ENCODE assay signal across 1 cellular context in genomic region chr17:64020068-64020766, GRCh38.
TF ChIP-seq lines count a peak whose summit lies in the region.

Gene ICAM2 (minus strand): TSS chr17:64020633. CDS start chr17:64006691, 13,942 bp downstream.

TF ChIP-seq in GM12878, 131 proteins besides CTCF, POLR2A, EP300 and RAD21 (continued from another document and continues in another):
- TF ChIP-seq, protein P1, sequence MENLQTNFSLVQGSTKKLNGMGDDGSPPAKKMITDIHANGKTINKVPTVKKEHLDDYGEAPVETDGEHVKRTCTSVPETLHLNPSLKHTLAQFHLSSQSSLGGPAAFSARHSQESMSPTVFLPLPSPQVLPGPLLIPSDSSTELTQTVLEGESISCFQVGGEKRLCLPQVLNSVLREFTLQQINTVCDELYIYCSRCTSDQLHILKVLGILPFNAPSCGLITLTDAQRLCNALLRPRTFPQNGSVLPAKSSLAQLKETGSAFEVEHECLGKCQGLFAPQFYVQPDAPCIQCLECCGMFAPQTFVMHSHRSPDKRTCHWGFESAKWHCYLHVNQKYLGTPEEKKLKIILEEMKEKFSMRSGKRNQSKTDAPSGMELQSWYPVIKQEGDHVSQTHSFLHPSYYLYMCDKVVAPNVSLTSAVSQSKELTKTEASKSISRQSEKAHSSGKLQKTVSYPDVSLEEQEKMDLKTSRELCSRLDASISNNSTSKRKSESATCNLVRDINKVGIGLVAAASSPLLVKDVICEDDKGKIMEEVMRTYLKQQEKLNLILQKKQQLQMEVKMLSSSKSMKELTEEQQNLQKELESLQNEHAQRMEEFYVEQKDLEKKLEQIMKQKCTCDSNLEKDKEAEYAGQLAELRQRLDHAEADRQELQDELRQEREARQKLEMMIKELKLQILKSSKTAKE (IDR thresholded peaks at IDR 0.05; ENCODE audit: low read depth, poor library complexity, severe bottlenecking) = no peak
- TF ChIP-seq POLR2AphosphoS2 (IDR thresholded peaks at IDR 0.05; ENCODE audit: low read depth, low read length) (no peak), STAT3 (IDR thresholded peaks at IDR 0.05; ENCODE audit: low read depth, low read length) (no peak), CBX3 (IDR thresholded peaks at IDR 0.05; ENCODE audit: borderline replicate concordance, low read depth) (no peak), ESRRA (IDR thresholded peaks at IDR 0.05; ENCODE audit: low read length) (no peak), MXI1 (IDR thresholded peaks at IDR 0.05; ENCODE audit: low read depth, low read length) (peak; percentile 33; the same call in 1 of the 2 replicates), SIN3A (IDR thresholded peaks at IDR 0.05; ENCODE audit: low read depth, low read length) (no peak), MEF2B (IDR thresholded peaks at IDR 0.05; ENCODE audit: partially characterized antibody, poor library complexity, severe bottlenecking) (no peak), FOXM1 (IDR thresholded peaks at IDR 0.05; ENCODE audit: low read depth, low read length) (no peak), CHD1 (IDR thresholded peaks at IDR 0.05; ENCODE audit: low read depth, low read length) (no peak), POLR2AphosphoS5 (IDR thresholded peaks at IDR 0.05; ENCODE audit: low read length) (peak; percentile 92), EZH2 (IDR thresholded peaks at IDR 0.05; ENCODE audit: borderline replicate concordance, control insufficient read depth, low read depth, low read length) (no peak), SPI1 (IDR thresholded peaks at IDR 0.05; ENCODE audit: borderline replicate concordance, insufficient read depth, low read depth, low read length) (peak; percentile 41; the same call in 1 of the 2 replicates), WRNIP1 (IDR thresholded peaks at IDR 0.05; ENCODE audit: borderline replicate concordance, low read depth, low read length) (no peak), ELK1 (IDR thresholded peaks at IDR 0.05; ENCODE audit: low read depth, low read length) (no peak), RELA (IDR thresholded peaks at IDR 0.05; ENCODE audit: borderline replicate concordance, partially characterized antibody) (peak; percentile 68), HDGF (IDR thresholded peaks at IDR 0.05) (no peak), CEBPB (IDR thresholded peaks at IDR 0.05; ENCODE audit: borderline replicate concordance in 1 of 2, low read depth in 2 of 2, low read length in 2 of 2) (no peak), TCF7 (IDR thresholded peaks at IDR 0.05; ENCODE audit: borderline replicate concordance) (no peak), MYB (IDR thresholded peaks at IDR 0.05; ENCODE audit: borderline replicate concordance, low read depth, low read length) (0 out of 2 replicates have a peak, but pooled peaks have one; percentile 30), TCF12 (IDR thresholded peaks at IDR 0.05; ENCODE audit: low read depth, low read length) (0 out of 2 replicates have a peak, but pooled peaks have one; percentile 56), IRF4 (IDR thresholded peaks at IDR 0.05; ENCODE audit: low read depth, low read length) (peak; percentile 37), ATF7 (IDR thresholded peaks at IDR 0.05; ENCODE audit: low read depth) (peak; percentile 88), NFIC (IDR thresholded peaks at IDR 0.05; ENCODE audit: low read depth, low read length) (peak; percentile 62), IRF5 (IDR thresholded peaks at IDR 0.05; ENCODE audit: borderline replicate concordance) (no peak), PML (IDR thresholded peaks at IDR 0.05; ENCODE audit: low read length) (peak; percentile 83), RELB (IDR thresholded peaks at IDR 0.05; ENCODE audit: low read depth) (peak; percentile 92), NBN (IDR thresholded peaks at IDR 0.05) (peak; percentile 99), SMAD5 (IDR thresholded peaks at IDR 0.05; ENCODE audit: low read depth) (no peak; the same call in 1 of the 2 replicates), CREM (IDR thresholded peaks at IDR 0.05; ENCODE audit: low read depth) (peak; percentile 88), MAX (IDR thresholded peaks at IDR 0.05; ENCODE audit: low read depth, low read length) (peak; percentile 72), JUND (IDR thresholded peaks at IDR 0.05; ENCODE audit: low read depth, low read length) (no peak), SMAD1 (IDR thresholded peaks at IDR 0.05; ENCODE audit: low read depth, partially characterized antibody) (peak; percentile 55), NR2C1 (IDR thresholded peaks at IDR 0.05) (no peak), ZBTB33 (IDR thresholded peaks at IDR 0.05) (no peak), CHD2 (IDR thresholded peaks at IDR 0.05; ENCODE audit: borderline replicate concordance, low read depth, low read length) (0 out of 2 replicates have a peak, but pooled peaks have one; percentile 39), TAF1 (IDR thresholded peaks at IDR 0.05; ENCODE audit: borderline replicate concordance, low read depth, low read length) (peak; percentile 57; the same call in 1 of the 2 replicates), NR2C2 (IDR thresholded peaks at IDR 0.05; ENCODE audit: borderline replicate concordance, control insufficient read depth, insufficient read length, low read depth) (no peak), IRF3 (IDR thresholded peaks at IDR 0.05) (no peak), SUPT20H (IDR thresholded peaks at IDR 0.05; ENCODE audit: borderline replicate concordance, control insufficient read depth, low read depth, low read length) (no peak), TCF3 (IDR thresholded peaks at IDR 0.05; ENCODE audit: borderline replicate concordance, insufficient read depth, low read depth, low read length) (peak; percentile 70; the same call in 1 of the 2 replicates)
- TF ChIP-seq, protein P2, sequence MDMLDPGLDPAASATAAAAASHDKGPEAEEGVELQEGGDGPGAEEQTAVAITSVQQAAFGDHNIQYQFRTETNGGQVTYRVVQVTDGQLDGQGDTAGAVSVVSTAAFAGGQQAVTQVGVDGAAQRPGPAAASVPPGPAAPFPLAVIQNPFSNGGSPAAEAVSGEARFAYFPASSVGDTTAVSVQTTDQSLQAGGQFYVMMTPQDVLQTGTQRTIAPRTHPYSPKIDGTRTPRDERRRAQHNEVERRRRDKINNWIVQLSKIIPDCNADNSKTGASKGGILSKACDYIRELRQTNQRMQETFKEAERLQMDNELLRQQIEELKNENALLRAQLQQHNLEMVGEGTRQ (IDR thresholded peaks at IDR 0.05; ENCODE audit: borderline replicate concordance, low read depth, low read length) = peak; percentile 42; the same call in 1 of the 2 replicates
- TF ChIP-seq, protein P3, sequence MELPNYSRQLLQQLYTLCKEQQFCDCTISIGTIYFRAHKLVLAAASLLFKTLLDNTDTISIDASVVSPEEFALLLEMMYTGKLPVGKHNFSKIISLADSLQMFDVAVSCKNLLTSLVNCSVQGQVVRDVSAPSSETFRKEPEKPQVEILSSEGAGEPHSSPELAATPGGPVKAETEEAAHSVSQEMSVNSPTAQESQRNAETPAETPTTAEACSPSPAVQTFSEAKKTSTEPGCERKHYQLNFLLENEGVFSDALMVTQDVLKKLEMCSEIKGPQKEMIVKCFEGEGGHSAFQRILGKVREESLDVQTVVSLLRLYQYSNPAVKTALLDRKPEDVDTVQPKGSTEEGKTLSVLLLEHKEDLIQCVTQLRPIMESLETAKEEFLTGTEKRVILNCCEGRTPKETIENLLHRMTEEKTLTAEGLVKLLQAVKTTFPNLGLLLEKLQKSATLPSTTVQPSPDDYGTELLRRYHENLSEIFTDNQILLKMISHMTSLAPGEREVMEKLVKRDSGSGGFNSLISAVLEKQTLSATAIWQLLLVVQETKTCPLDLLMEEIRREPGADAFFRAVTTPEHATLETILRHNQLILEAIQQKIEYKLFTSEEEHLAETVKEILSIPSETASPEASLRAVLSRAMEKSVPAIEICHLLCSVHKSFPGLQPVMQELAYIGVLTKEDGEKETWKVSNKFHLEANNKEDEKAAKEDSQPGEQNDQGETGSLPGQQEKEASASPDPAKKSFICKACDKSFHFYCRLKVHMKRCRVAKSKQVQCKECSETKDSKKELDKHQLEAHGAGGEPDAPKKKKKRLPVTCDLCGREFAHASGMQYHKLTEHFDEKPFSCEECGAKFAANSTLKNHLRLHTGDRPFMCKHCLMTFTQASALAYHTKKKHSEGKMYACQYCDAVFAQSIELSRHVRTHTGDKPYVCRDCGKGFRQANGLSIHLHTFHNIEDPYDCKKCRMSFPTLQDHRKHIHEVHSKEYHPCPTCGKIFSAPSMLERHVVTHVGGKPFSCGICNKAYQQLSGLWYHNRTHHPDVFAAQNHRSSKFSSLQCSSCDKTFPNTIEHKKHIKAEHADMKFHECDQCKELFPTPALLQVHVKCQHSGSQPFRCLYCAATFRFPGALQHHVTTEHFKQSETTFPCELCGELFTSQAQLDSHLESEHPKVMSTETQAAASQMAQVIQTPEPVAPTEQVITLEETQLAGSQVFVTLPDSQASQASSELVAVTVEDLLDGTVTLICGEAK (IDR thresholded peaks at IDR 0.05; ENCODE audit: borderline replicate concordance) = no peak
- TF ChIP-seq, protein P4, sequence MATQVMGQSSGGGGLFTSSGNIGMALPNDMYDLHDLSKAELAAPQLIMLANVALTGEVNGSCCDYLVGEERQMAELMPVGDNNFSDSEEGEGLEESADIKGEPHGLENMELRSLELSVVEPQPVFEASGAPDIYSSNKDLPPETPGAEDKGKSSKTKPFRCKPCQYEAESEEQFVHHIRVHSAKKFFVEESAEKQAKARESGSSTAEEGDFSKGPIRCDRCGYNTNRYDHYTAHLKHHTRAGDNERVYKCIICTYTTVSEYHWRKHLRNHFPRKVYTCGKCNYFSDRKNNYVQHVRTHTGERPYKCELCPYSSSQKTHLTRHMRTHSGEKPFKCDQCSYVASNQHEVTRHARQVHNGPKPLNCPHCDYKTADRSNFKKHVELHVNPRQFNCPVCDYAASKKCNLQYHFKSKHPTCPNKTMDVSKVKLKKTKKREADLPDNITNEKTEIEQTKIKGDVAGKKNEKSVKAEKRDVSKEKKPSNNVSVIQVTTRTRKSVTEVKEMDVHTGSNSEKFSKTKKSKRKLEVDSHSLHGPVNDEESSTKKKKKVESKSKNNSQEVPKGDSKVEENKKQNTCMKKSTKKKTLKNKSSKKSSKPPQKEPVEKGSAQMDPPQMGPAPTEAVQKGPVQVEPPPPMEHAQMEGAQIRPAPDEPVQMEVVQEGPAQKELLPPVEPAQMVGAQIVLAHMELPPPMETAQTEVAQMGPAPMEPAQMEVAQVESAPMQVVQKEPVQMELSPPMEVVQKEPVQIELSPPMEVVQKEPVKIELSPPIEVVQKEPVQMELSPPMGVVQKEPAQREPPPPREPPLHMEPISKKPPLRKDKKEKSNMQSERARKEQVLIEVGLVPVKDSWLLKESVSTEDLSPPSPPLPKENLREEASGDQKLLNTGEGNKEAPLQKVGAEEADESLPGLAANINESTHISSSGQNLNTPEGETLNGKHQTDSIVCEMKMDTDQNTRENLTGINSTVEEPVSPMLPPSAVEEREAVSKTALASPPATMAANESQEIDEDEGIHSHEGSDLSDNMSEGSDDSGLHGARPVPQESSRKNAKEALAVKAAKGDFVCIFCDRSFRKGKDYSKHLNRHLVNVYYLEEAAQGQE (IDR thresholded peaks at IDR 0.05; ENCODE audit: low read depth, low read length) = peak; percentile 15; the same call in 1 of the 2 replicates
